Comparison of ENCODE assay signal across 10 cellular contexts in the genomic region with DNA sequence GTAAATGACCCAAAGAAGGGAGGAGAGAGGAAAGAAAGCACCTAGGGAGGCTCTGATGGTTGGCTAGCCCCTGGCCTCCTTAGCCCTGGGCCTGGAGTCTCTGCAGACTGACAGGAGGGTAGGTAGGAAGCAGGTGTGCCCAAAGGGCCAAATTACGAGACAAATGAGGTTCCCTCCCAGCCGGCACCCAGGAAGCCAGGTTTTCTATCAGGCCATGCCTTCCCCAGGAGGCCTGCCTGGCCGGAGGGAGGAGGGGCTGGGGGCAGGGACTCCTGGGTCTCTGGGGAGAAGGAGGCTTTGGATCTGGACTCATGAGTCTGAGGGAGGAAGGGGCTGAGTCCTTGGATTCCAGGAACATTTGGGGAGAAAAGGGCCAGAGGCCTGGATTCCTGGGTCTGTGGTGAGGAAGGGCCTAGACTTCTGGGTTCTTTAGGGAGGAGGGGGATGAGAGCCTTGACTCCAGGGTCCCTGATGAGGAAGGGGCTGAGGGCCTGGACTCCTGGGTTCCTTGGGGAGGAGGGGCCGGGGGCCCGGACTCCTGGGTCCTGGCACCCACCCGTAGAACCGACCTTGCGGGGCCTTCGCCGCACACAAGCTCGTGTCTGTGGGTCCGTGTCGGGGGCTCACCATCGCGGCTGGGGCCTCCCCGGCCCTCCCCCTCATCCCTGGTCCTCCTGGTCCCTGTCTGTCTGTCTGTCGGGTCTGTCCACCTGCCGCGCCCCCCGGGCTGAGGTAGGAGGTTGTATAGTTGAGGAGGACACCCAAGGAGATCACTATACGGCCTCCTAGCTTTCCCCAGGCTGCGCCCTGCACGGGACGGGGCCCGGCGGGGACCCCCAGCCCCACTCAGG. TPM values are rescaled to one million over a fixed set of nuclear protein-coding genes. Genes with fewer than 3 reads are reported as not detected.
A peak's percentile ranks its signal among the peaks of the same experiment; 100 is the strongest.
DNase-seq lines count a peak whose midpoint lies in the region; ATAC-seq, FAIRE-seq and TF ChIP-seq lines count a peak whose summit lies in the region.
"Had no signal": no experiment of that assay in that cellular context is flagged by ENCODE, and none has a peak within 500 bp of the region (broad histone marks: within the 10 kb centered on the region; RNA-seq: fewer than 3 reads in every experiment).

No MANE protein-coding gene starts in this region.

- no peak for ATAC-seq in lower lobe of right lung
- no peak for ATAC-seq in GM18520 (IDR thresholded peaks at IDR 0.05; ENCODE audit: unreplicated experiment)
- ATAC-seq in GM21390 (IDR thresholded peaks at IDR 0.05; ENCODE audit: unreplicated experiment) = no peak

- 32 to 51% methylated on average over 7 to 24 of the region's 26 CpGs for WGBS in testis, 2 donors

- H3K9me3 ChIP-seq in lower lobe of right lung (no peaks in the 10 kb centered on the region), testis (no peaks in the 10 kb centered on the region)

- peak overlapping the region; percentile 93 for H3K4me3 Mint-ChIP-seq in HFFc6

- H3K27me3 ChIP-seq in brain microvascular endothelial cell (replicated peaks) (no peaks in the 10 kb centered on the region), lower lobe of right lung (ENCODE audit: low read depth) (no peaks in the 10 kb centered on the region), testis (no peaks in the 10 kb centered on the region)

- H3K4me1 ChIP-seq in lower lobe of right lung (peaks cover 31% of the 10 kb centered on the region), testis (peaks cover 27% of the 10 kb centered on the region)

- DNase-seq in HFFc6 (no peak), brain microvascular endothelial cell (no peak), lower lobe of right lung (no peak), testis (peak; percentile 10), GM12892 (ENCODE audit: insufficient read length) (no peak)
- DNase-seq: GDM1, SIG-M5 had no signal

- TF ChIP-seq CTCF in HFFc6 (IDR thresholded peaks at IDR 0.05) = no peak
- no peak for TF ChIP-seq CTCF in brain microvascular endothelial cell (IDR thresholded peaks at IDR 0.05; ENCODE audit: low read depth, low read length, missing control alignments)
- no peak for TF ChIP-seq CTCF in lower lobe of right lung (IDR thresholded peaks at IDR 0.05)
- TF ChIP-seq CTCF in testis (IDR thresholded peaks at IDR 0.05) = no peak

- FAIRE-seq in GM12892 (lab: Jason Lieb, UNC) = no peak

- peaks cover 39% of the 10 kb centered on the region for H3K4me1 Mint-ChIP-seq in HFFc6 (ENCODE audit: low read depth)

- H3K27ac Mint-ChIP-seq in HFFc6 = peak overlapping the region; percentile 71

- no peak for TF ChIP-seq POLR2A in testis (IDR thresholded peaks at IDR 0.05)
- no peak for TF ChIP-seq POLR2A in GM12892 (IDR thresholded peaks at IDR 0.05; ENCODE audit: low read depth, low read length)

- intact Hi-C loops in lower lobe of right lung (cut with DNase I) = no loop called here
- intact Hi-C loops in testis (cut with DNase I; ENCODE audit: low total_unique reads) = no loop called here

- H3K27ac ChIP-seq in brain microvascular endothelial cell (no peak overlapping the region), lower lobe of right lung (no peak overlapping the region), testis (peak overlapping the region; percentile 96 to 99)

- H3K9me3 Mint-ChIP-seq in HFFc6 = no peaks in the 10 kb centered on the region

- in situ Hi-C loops in brain microvascular endothelial cell (cut with HindIII; ENCODE audit: low pct_ligation_motif_present, low sequenced_read_pairs) = no loop called here

- peaks cover 34% of the 10 kb centered on the region for H3K36me3 ChIP-seq in brain microvascular endothelial cell (replicated peaks)
- H3K36me3 ChIP-seq in lower lobe of right lung = peaks cover 46% of the 10 kb centered on the region
- no peaks in the 10 kb centered on the region for H3K36me3 ChIP-seq in testis (ENCODE audit: low read depth, missing control alignments)

- H3K36me3 Mint-ChIP-seq in HFFc6 (ENCODE audit: low read depth) = peaks cover 43% of the 10 kb centered on the region

- peak overlapping the region; percentile 88 for H3K4me3 ChIP-seq in brain microvascular endothelial cell (ENCODE audit: low read depth, low read length)
- peak overlapping the region; percentile 87 for H3K4me3 ChIP-seq in lower lobe of right lung
- H3K4me3 ChIP-seq in testis = peak overlapping the region in 1 of 2 donors; percentile 91

- peaks cover 5% of the 10 kb centered on the region for H3K27me3 Mint-ChIP-seq in HFFc6 (ENCODE audit: insufficient read depth)

RNA-seq across cellular contexts. Expression of gene SPACA6, which starts 0.8 kb away (rescaled TPM):
- 10 to 100 TPM; 12.2 to 14.9 (median 13.3) TPM for total RNA-seq in HFFc6 (2021; fragmentation: NEBNext Ultra II Directional; extraction: Animal tissue kit (Norgen Biotek cat#: 25700))
- 19.8 TPM for total RNA-seq in lower lobe of right lung
- 100 to 1,000 TPM in 1 of 2 donors, 10 to 100 TPM in 1; 37.8 to 106 TPM for total RNA-seq in testis
- 19.8 TPM for polyA plus RNA-seq in testis (ENCODE audit: insufficient read depth, low read depth, low replicate concordance)
- polyA plus RNA-seq in GM12892 (2012; ENCODE audit: missing spikeins) = 1.1 TPM

RNA-seq across cellular contexts. Expression of gene HAS1, which starts 31.5 kb away (rescaled TPM):
- not detected for total RNA-seq in HFFc6 (2021; fragmentation: NEBNext Ultra II Directional; extraction: Animal tissue kit (Norgen Biotek cat#: 25700))
- not detected for total RNA-seq in lower lobe of right lung
- total RNA-seq in testis = 1 to 10 TPM in 1 of 2 donors, under 1 TPM in 1; 0.99 to 2.1 TPM
- polyA plus RNA-seq in testis (ENCODE audit: insufficient read depth, low read depth, low replicate concordance) = 0.44 TPM
- polyA plus RNA-seq in GM12892 (2012; ENCODE audit: missing spikeins) = not detected
- total RNA-seq: activated CD8-positive, alpha-beta memory T cell treated with anti-CD3 and anti-CD28 coated beads for 36 hours had no signal

RNA-seq across cellular contexts. Expression of gene SIGLEC14, which starts 45.7 kb away (rescaled TPM):
- not detected for total RNA-seq in HFFc6 (2021; fragmentation: NEBNext Ultra II Directional; extraction: Animal tissue kit (Norgen Biotek cat#: 25700))
- total RNA-seq in lower lobe of right lung (20.3 TPM), testis (1 to 10 TPM; 3.7 to 5.7 TPM)
- 1.5 TPM for polyA plus RNA-seq in testis (ENCODE audit: insufficient read depth, low read depth, low replicate concordance)
- 3.0 TPM for polyA plus RNA-seq in GM12892 (2012; ENCODE audit: missing spikeins)

RNA-seq across cellular contexts. Expression of gene FPR1, which starts 59.4 kb away (rescaled TPM):
- total RNA-seq in HFFc6 (2021; fragmentation: NEBNext Ultra II Directional; extraction: Animal tissue kit (Norgen Biotek cat#: 25700)) = under 1 TPM in 5 of 6 experiments, not detected in 1; 0.26 to 0.53 (median 0.34) TPM
- 105 TPM for total RNA-seq in lower lobe of right lung
- total RNA-seq in testis = 1 to 10 TPM; 1.4 to 2.1 TPM
- 3.5 TPM for polyA plus RNA-seq in testis (ENCODE audit: insufficient read depth, low read depth, low replicate concordance)
- not detected for polyA plus RNA-seq in GM12892 (2012; ENCODE audit: missing spikeins)
- total RNA-seq: activated CD8-positive, alpha-beta memory T cell treated with anti-CD3 and anti-CD28 coated beads for 36 hours had no signal

Comparison
In these comparisons a context has a peak if more than half of its experiments do, and no peak if none do; other contexts are left out.
1. H3K27ac ChIP-seq: peak in testis (2 of 2); none in brain microvascular endothelial cell (single experiment) and lower lobe of right lung (single experiment).
2. RNA of gene SIGLEC14, which starts 45.7 kb away (total RNA-seq): 20.3 TPM in lower lobe of right lung (single experiment) and 3.7 to 5.7 TPM in testis; not detected in HFFc6; every median in the first group is over 4 times any median in the second.